Comparison of ENCODE assay signal across 8 cellular contexts in the genomic region with DNA sequence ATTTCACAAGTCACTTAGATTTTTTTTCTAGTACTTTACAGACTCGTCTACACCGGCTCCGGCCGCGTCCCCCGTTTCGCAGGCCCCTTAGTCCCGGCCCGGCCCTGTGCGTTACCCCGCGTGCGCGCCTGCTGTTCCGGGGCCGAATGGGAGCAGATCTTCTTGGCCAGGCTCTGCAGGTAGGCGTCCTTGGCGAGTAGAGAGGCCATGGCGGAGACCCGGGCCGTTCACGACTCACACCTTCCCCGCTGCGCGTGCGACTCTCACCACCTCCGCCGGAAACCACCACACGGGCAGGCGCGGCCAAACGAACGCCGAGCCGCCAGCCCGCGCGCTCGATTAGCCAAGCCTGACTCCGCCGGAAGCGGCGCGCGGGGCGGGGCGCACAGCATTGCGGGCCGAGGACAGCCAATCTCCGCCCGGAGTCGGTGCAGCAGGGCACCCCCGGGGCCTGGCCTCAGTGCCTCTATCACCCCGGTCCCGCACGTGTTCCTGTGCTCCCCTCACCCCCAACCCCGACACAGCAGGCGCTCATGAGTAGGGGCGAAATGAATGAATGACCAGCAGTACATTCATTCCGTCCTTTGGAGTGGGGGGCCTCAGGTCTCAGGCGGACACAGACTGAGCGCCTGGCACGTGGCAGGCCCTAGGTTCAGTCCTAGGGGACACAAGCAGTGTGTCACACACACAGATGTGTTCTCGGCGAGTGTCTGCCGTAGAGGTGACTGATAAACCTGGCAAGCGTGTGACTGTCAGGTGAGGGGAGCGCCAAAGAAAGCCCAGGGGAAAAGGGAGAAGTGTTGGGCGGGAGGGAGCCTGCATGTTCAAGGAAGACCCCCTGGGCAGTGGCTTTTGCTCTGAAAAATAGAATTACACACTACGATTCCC. TPM values are rescaled to one million over a fixed set of nuclear protein-coding genes. Genes with fewer than 3 reads are reported as not detected.
DNase-seq lines count a peak whose midpoint lies in the region; ATAC-seq lines count a peak whose summit lies in the region.

A gene (minus strand): TSS at position 265 of the 888 bp plus-strand sequence. CDS start 56 bp downstream, at position 209.

- peak; percentile 76 for ATAC-seq in GM21717 (IDR thresholded peaks at IDR 0.05; ENCODE audit: unreplicated experiment)

- DNase-seq in DMS153 (lab: John Stamatoyannopoulos, UW) = peak; percentile 76
- peak; percentile 91 for DNase-seq in Jurkat, Clone E6-1 (ENCODE audit: low read depth, low spot score)
- DNase-seq in OCI-M2 (lab: John Stamatoyannopoulos, UW; ENCODE audit: unreplicated experiment) = peak; percentile 43
- peak; percentile 96 for DNase-seq in activated T-cell treated with anti-CD3 and anti-CD28 coated beads for 24 hours (ENCODE audit: low read depth)
- DNase-seq in epidermal melanocyte (ENCODE audit: insufficient read length, low spot score) = peak; percentile 84
- peak; percentile 81 to 84 for DNase-seq in stimulated activated CD8-positive, alpha-beta memory T cell treated with anti-CD3 and anti-CD28 coated beads, Interleukin-2, amount 100 ng/mL, for 1 hour (ENCODE audit: low read depth in 2 of 2)

- peaks cover 54% of the 10 kb centered on the region for H3K4me1 ChIP-seq in mononuclear cell (ENCODE audit: insufficient read depth, low read length)

- H3K4me3 ChIP-seq in Jurkat, Clone E6-1 (ENCODE audit: low read length) = peak within 1 kb of the TSS; percentile 97
- peak within 1 kb of the TSS; percentile 76 for H3K4me3 ChIP-seq in mononuclear cell (ENCODE audit: low read length)

- H3K9me3 ChIP-seq in mononuclear cell (ENCODE audit: low read depth, low read length) = no peaks in the 10 kb centered on the region

- no peaks in the 10 kb centered on the region for H3K27me3 ChIP-seq in mononuclear cell (ENCODE audit: insufficient read depth, low read length)

RNA-seq across cellular contexts. Expression of the gene that starts here (rescaled TPM):
- polyA plus RNA-seq in Jurkat, Clone E6-1 (2012; ENCODE audit: insufficient read depth, insufficient read length) = 29.1 TPM
- 4.8 TPM for total RNA-seq in mononuclear cell

Comparison
In these comparisons a context has a peak if more than half of its experiments do, and no peak if none do; other contexts are left out.
1. Peak in every context shown above with its lines: DNase-seq, ATAC-seq and H3K4me3 ChIP-seq.
2. DNase-seq: peak in every context shown above with its lines; median percentile 96 in activated T-cell treated with anti-CD3 and anti-CD28 coated beads for 24 hours; 91 in Jurkat, Clone E6-1; 84 in epidermal melanocyte; 82 in stimulated activated CD8-positive, alpha-beta memory T cell treated with anti-CD3 and anti-CD28 coated beads, Interleukin-2, amount 100 ng/mL, for 1 hour; 76 in DMS153; 43 in OCI-M2.